Comparison of ENCODE assay signal across 8 cellular contexts in genomic region chr12:26226629-26227375, GRCh38. TPM values are rescaled to one million over a fixed set of nuclear protein-coding genes. Genes with fewer than 3 reads are reported as not detected.
DNase-seq lines count a peak whose midpoint lies in the region; ATAC-seq and TF ChIP-seq lines count a peak whose summit lies in the region.

No MANE protein-coding gene starts in this region.

- H3K9me3 ChIP-seq in mesodermal cell (ENCODE audit: control insufficient read depth, low read length) (no peaks in the 10 kb centered on the region), upper lobe of right lung (no peaks in the 10 kb centered on the region)

- TF ChIP-seq CTCF in epithelial cell of proximal tubule (conservative IDR thresholded peaks at IDR 0.05; ENCODE audit: low read depth, low read length): no peak
- TF ChIP-seq CTCF in upper lobe of right lung (IDR thresholded peaks at IDR 0.05): no peak

- H3K36me3 ChIP-seq in mesodermal cell (ENCODE audit: control insufficient read depth, insufficient read depth, low read length) (no peaks in the 10 kb centered on the region), upper lobe of right lung (no peaks in the 10 kb centered on the region)

- H3K4me3 ChIP-seq in epithelial cell of proximal tubule (ENCODE audit: low read depth, low read length) (peak overlapping the region; percentile 58), mesodermal cell (ENCODE audit: extremely low read depth, insufficient read depth, low read length, poor library complexity, severe bottlenecking) (peak overlapping the region; percentile 24), upper lobe of right lung (peak overlapping the region; percentile 42)

- ATAC-seq in upper lobe of right lung (peak; percentile 64), HG03039 (IDR thresholded peaks at IDR 0.05; ENCODE audit: unreplicated experiment) (no peak)

- H3K27me3 ChIP-seq in upper lobe of right lung: peaks cover 7% of the 10 kb centered on the region

- 0 to 1% methylated on average over 25 to 27 of the region's 45 CpGs for WGBS in mesodermal cell (ENCODE audit: insufficient coverage in 2 of 2), 2 experiments

- H3K4me1 ChIP-seq in mesodermal cell (ENCODE audit: control insufficient read depth, insufficient read depth, low read length, poor library complexity, severe bottlenecking) (no peaks in the 10 kb centered on the region), upper lobe of right lung (peaks cover 9% of the 10 kb centered on the region)

- intact Hi-C loops in upper lobe of right lung (cut with DNase I): no loop called here

- H3K27ac ChIP-seq in mesodermal cell (ENCODE audit: low read depth, low read length, severe bottlenecking): no peak overlapping the region
- H3K27ac ChIP-seq in upper lobe of right lung: no peak overlapping the region

- peak; percentile 20 for DNase-seq in DMS79 treated with DMSO at 0.1 percent for 48 hours (lab: John Stamatoyannopoulos, UW)
- peak; percentile 40 for DNase-seq in NCI-H748 treated with DMSO at 0.1 percent for 48 hours (lab: John Stamatoyannopoulos, UW)
- DNase-seq in epithelial cell of proximal tubule (ENCODE audit: low read depth): no peak
- DNase-seq in upper lobe of right lung: no peak
- no peak for DNase-seq in dedifferentiated amniotic fluid mesenchymal stem cell (ENCODE audit: extremely low spot score)
- DNase-seq in NCI-H1092 (lab: John Stamatoyannopoulos, UW): no peak

RNA-seq across cellular contexts. Expression of gene SSPN, which starts 31.4 kb away (rescaled TPM):
- total RNA-seq in epithelial cell of proximal tubule: 0.43 and 1.6 TPM in 2 replicates
- 3.0 TPM for polyA plus RNA-seq in mesodermal cell (2013, experiment 1 of 2)
- polyA plus RNA-seq in mesodermal cell (2013, experiment 2 of 2): 4.6 TPM
- total RNA-seq in upper lobe of right lung: 15.6 TPM

Comparison
In these comparisons a context has a peak if more than half of its experiments do, and no peak if none do; other contexts are left out.
1. DNase-seq: peak in DMS79 treated with DMSO at 0.1 percent for 48 hours (single experiment) and NCI-H748 treated with DMSO at 0.1 percent for 48 hours (single experiment); none in epithelial cell of proximal tubule (single experiment), upper lobe of right lung (single experiment), dedifferentiated amniotic fluid mesenchymal stem cell (single experiment) and NCI-H1092 (single experiment).
2. Peak in every context shown above with its lines, with median percentiles within 50 percentile points of each other: H3K4me3 ChIP-seq.